19 cellular contexts compared by ENCODE assay signal in the genomic region with DNA sequence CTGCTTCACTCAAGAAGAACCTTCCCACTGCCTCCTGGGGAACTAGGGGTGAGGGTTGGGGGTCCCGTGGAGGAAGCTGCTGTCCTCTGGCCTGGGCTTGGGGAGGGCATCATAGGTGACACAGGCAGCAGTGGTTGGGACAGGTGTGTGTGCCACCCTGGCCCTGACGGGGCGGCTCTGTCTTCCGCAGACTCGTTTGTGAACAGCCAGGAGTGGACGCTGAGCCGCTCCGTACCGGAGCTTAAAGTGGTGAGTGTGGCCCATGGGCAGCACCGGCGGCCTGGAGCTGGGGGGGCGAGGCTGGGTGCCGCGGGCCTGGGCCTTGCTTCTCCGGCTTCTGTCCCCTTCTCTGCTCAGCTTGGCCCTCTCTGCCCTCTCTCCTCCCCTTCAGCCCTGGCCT. TPM values are rescaled to one million over a fixed set of nuclear protein-coding genes. Genes with fewer than 3 reads are reported as not detected.
DNase-seq lines count a peak whose midpoint lies in the region; ATAC-seq lines count a peak whose summit lies in the region.
"Had no signal": no experiment of that assay in that cellular context is flagged by ENCODE, and none has a peak within 500 bp of the region (broad histone marks: within the 10 kb centered on the region; RNA-seq: fewer than 3 reads in every experiment).

No MANE protein-coding gene starts in this region.

- peak overlapping the region; percentile 47 for H3K4me3 Mint-ChIP-seq in activated naive CD4-positive, alpha-beta T cell treated with anti-CD3 and anti-CD28 coated beads, Interleukin-2, amount 10 ng/mL, durations not matched to agents 7 days and 5 days
- no peak overlapping the region for H3K4me3 Mint-ChIP-seq in activated naive CD4-positive, alpha-beta T cell treated with anti-CD3 and anti-CD28 coated beads for 36 hours
- peak overlapping the region in 8 of 10 donors; percentile 26 to 77 (median 55) for H3K4me3 Mint-ChIP-seq in naive thymus-derived CD4-positive, alpha-beta T cell
- H3K4me3 Mint-ChIP-seq: stimulated activated memory B cell treated with anti-CD40 and anti-IgM and Interleukin-4, amounts not matched to agents 10 μg/mL and 1 μg/mL and 100 μg/mL, for 72 hours had no signal

- peaks cover 53% of the 10 kb centered on the region for H3K27me3 Mint-ChIP-seq in activated naive CD4-positive, alpha-beta T cell treated with anti-CD3 and anti-CD28 coated beads, Interleukin-2, amount 10 ng/mL, durations not matched to agents 7 days and 5 days
- H3K27me3 Mint-ChIP-seq in activated naive CD4-positive, alpha-beta T cell treated with anti-CD3 and anti-CD28 coated beads for 36 hours (ENCODE audit: low read depth), result peaks cover 11% of the 10 kb centered on the region
- H3K27me3 Mint-ChIP-seq in naive thymus-derived CD4-positive, alpha-beta T cell, result peaks cover 0 to 21% (median 0%) of the 10 kb centered on the region in 5 donors

- H3K36me3 Mint-ChIP-seq in activated naive CD4-positive, alpha-beta T cell treated with anti-CD3 and anti-CD28 coated beads, Interleukin-2, amount 10 ng/mL, durations not matched to agents 7 days and 5 days, result no peaks in the 10 kb centered on the region
- H3K36me3 Mint-ChIP-seq in activated naive CD4-positive, alpha-beta T cell treated with anti-CD3 and anti-CD28 coated beads for 36 hours (ENCODE audit: low read depth), result peaks cover 3% of the 10 kb centered on the region
- peaks cover 0 to 20% (median 8%) of the 10 kb centered on the region in 5 donors for H3K36me3 Mint-ChIP-seq in naive thymus-derived CD4-positive, alpha-beta T cell

- no peak for DNase-seq in activated naive CD4-positive, alpha-beta T cell treated with anti-CD3 and anti-CD28 coated beads, Interleukin-2, amount 10 ng/mL, durations not matched to agents 7 days and 5 days
- DNase-seq in activated naive CD4-positive, alpha-beta T cell treated with anti-CD3 and anti-CD28 coated beads for 36 hours, result no peak
- DNase-seq in effector memory CD4-positive, alpha-beta T cell, result no peak
- DNase-seq in naive thymus-derived CD4-positive, alpha-beta T cell, result no peak
- DNase-seq in NCI-H1436 treated with DMSO at 0.1 percent for 48 hours (lab: John Stamatoyannopoulos, UW) (no peak), UCSD-AML1 (lab: John Stamatoyannopoulos, UW; ENCODE audit: unreplicated experiment) (no peak)
- DNase-seq: activated CD4-positive, alpha-beta T cell treated with anti-CD3 and anti-CD28 coated beads for 1 hour; activated naive CD4-positive, alpha-beta T cell treated with Interleukin-2 at 50 U/mL for 16 hours; brain microvascular endothelial cell; dermis blood vessel endothelial cell; KG1; SHP77 had no signal

- H3K9me3 Mint-ChIP-seq in activated naive CD4-positive, alpha-beta T cell treated with anti-CD3 and anti-CD28 coated beads, Interleukin-2, amount 10 ng/mL, durations not matched to agents 7 days and 5 days, result no peaks in the 10 kb centered on the region
- no peaks in the 10 kb centered on the region for H3K9me3 Mint-ChIP-seq in activated naive CD4-positive, alpha-beta T cell treated with anti-CD3 and anti-CD28 coated beads for 36 hours
- H3K9me3 Mint-ChIP-seq in naive thymus-derived CD4-positive, alpha-beta T cell, result no peaks in the 10 kb centered on the region
- H3K9me3 Mint-ChIP-seq: stimulated activated memory B cell treated with anti-CD40 and anti-IgM and Interleukin-4, amounts not matched to agents 10 μg/mL and 1 μg/mL and 100 μg/mL, for 72 hours had no signal

- no peak for ATAC-seq in naive thymus-derived CD4-positive, alpha-beta T cell
- no peak for ATAC-seq in HG03196 (IDR thresholded peaks at IDR 0.05; ENCODE audit: unreplicated experiment)
- ATAC-seq: stimulated activated memory B cell treated with anti-CD40 and anti-IgM and Interleukin-4, amounts not matched to agents 10 μg/mL and 1 μg/mL and 100 μg/mL, for 72 hours had no signal

- peaks cover 21% of the 10 kb centered on the region for H3K4me1 Mint-ChIP-seq in activated naive CD4-positive, alpha-beta T cell treated with anti-CD3 and anti-CD28 coated beads, Interleukin-2, amount 10 ng/mL, durations not matched to agents 7 days and 5 days
- peaks cover 8% of the 10 kb centered on the region for H3K4me1 Mint-ChIP-seq in activated naive CD4-positive, alpha-beta T cell treated with anti-CD3 and anti-CD28 coated beads for 36 hours (ENCODE audit: low read depth)
- H3K4me1 Mint-ChIP-seq in naive thymus-derived CD4-positive, alpha-beta T cell, result peaks cover 0 to 17% (median 4%) of the 10 kb centered on the region in 7 donors
- H3K4me1 Mint-ChIP-seq: stimulated activated memory B cell treated with anti-CD40 and anti-IgM and Interleukin-4, amounts not matched to agents 10 μg/mL and 1 μg/mL and 100 μg/mL, for 72 hours had no signal

- POLR2A ChIA-PET in naive thymus-derived CD4-positive, alpha-beta T cell (lab: Charles Lee), result no interaction called here

- intact Hi-C loops in activated naive CD4-positive, alpha-beta T cell treated with anti-CD3 and anti-CD28 coated beads for 36 hours (cut with micrococcal nuclease), result no loop called here
- intact Hi-C loops in naive thymus-derived CD4-positive, alpha-beta T cell (cut with micrococcal nuclease), result loop anchor here in 1 of 2 donors (10.0 kb wide), 1 partner anchor 342 kb away; no protein-coding TSS in a partner anchor

- CTCF ChIA-PET in activated naive CD4-positive, alpha-beta T cell treated with anti-CD3 and anti-CD28 coated beads, Interleukin-2, amount 10 ng/mL, durations not matched to agents 7 days and 5 days (lab: Charles Lee), result no interaction called here
- CTCF ChIA-PET in activated naive CD4-positive, alpha-beta T cell treated with anti-CD3 and anti-CD28 coated beads for 36 hours (lab: Charles Lee), result interaction anchor here (1.1 to 1.6 kb wide), 4 partner anchors 45 to 219 kb away, joined by 3 to 7 read pairs (median 5); no protein-coding TSS in a partner anchor
- CTCF ChIA-PET in naive thymus-derived CD4-positive, alpha-beta T cell (lab: Charles Lee), result interaction anchor here (1.5 to 1.9 kb wide), 2 partner anchors 7 to 98 kb away, joined by 4 read pairs; no protein-coding TSS in a partner anchor

- no peak overlapping the region for H3K27ac Mint-ChIP-seq in activated naive CD4-positive, alpha-beta T cell treated with anti-CD3 and anti-CD28 coated beads, Interleukin-2, amount 10 ng/mL, durations not matched to agents 7 days and 5 days
- H3K27ac Mint-ChIP-seq in activated naive CD4-positive, alpha-beta T cell treated with anti-CD3 and anti-CD28 coated beads for 36 hours, result no peak overlapping the region
- H3K27ac Mint-ChIP-seq in naive thymus-derived CD4-positive, alpha-beta T cell, result peak overlapping the region in 5 of 9 donors; percentile 41 to 89 (median 70)
- H3K27ac Mint-ChIP-seq: stimulated activated memory B cell treated with anti-CD40 and anti-IgM and Interleukin-4, amounts not matched to agents 10 μg/mL and 1 μg/mL and 100 μg/mL, for 72 hours had no signal

- no peaks in the 10 kb centered on the region for H3K9me3 ChIP-seq in effector memory CD4-positive, alpha-beta T cell (ENCODE audit: control insufficient read depth, low read length)
- no peaks in the 10 kb centered on the region for H3K9me3 ChIP-seq in naive thymus-derived CD4-positive, alpha-beta T cell (ENCODE audit: control insufficient read depth in 2 of 3, low read length in 3 of 3)
- H3K9me3 ChIP-seq: heart left ventricle, pancreas, tibial nerve had no signal

- 91% methylated on average over 15 of the region's 15 CpGs for WGBS in urinary bladder

- no peaks in the 10 kb centered on the region for H3K27me3 ChIP-seq in effector memory CD4-positive, alpha-beta T cell (replicated peaks; ENCODE audit: control insufficient read depth, insufficient read depth, low read length, poor library complexity, severe bottlenecking)
- H3K27me3 ChIP-seq in naive thymus-derived CD4-positive, alpha-beta T cell (ENCODE audit: control insufficient read depth in 2 of 2, insufficient read depth in 2 of 2, low read length in 2 of 2), result peaks cover 0 to 4% of the 10 kb centered on the region in 2 donors
- H3K27me3 ChIP-seq: brain microvascular endothelial cell, pancreas, tibial nerve had no signal

- H3K4me1 ChIP-seq in effector memory CD4-positive, alpha-beta T cell (ENCODE audit: control insufficient read depth, insufficient read depth, low read length, poor library complexity, severe bottlenecking), result peaks cover 30% of the 10 kb centered on the region
- H3K4me1 ChIP-seq in naive thymus-derived CD4-positive, alpha-beta T cell (ENCODE audit: control insufficient read depth in 2 of 2, insufficient read depth in 2 of 2, low read length in 2 of 2), result no peaks in the 10 kb centered on the region
- H3K4me1 ChIP-seq in urinary bladder (ENCODE audit: insufficient read depth), result no peaks in the 10 kb centered on the region

- peak overlapping the region; percentile 58 for H3K27ac ChIP-seq in effector memory CD4-positive, alpha-beta T cell (ENCODE audit: insufficient read depth, low read length, poor library complexity, severe bottlenecking)
- H3K27ac ChIP-seq in naive thymus-derived CD4-positive, alpha-beta T cell (ENCODE audit: low read depth, low read length), result peak overlapping the region; percentile 59
- H3K27ac ChIP-seq in urinary bladder (ENCODE audit: low read depth), result peak overlapping the region; percentile 44
- H3K27ac ChIP-seq: brain microvascular endothelial cell, heart left ventricle, pancreas, tibial nerve had no signal

- H3K36me3 ChIP-seq in effector memory CD4-positive, alpha-beta T cell (ENCODE audit: control insufficient read depth, insufficient read depth, low read length), result peaks cover 22% of the 10 kb centered on the region
- peaks cover 0 to 31% (median 0%) of the 10 kb centered on the region in 3 experiments for H3K36me3 ChIP-seq in naive thymus-derived CD4-positive, alpha-beta T cell (ENCODE audit: control insufficient read depth in 2 of 3, insufficient read depth in 3 of 3, low read length in 3 of 3)
- peaks cover 2% of the 10 kb centered on the region for H3K36me3 ChIP-seq in urinary bladder (ENCODE audit: insufficient read depth)

- no peak overlapping the region for H3K4me3 ChIP-seq in effector memory CD4-positive, alpha-beta T cell (ENCODE audit: insufficient read depth, low read depth, low read length, poor library complexity, severe bottlenecking)
- no peak overlapping the region for H3K4me3 ChIP-seq in naive thymus-derived CD4-positive, alpha-beta T cell (ENCODE audit: low read length)
- no peak overlapping the region for H3K4me3 ChIP-seq in urinary bladder (ENCODE audit: low read depth, low read length)
- H3K4me3 ChIP-seq: tibial nerve had no signal

RNA-seq across cellular contexts. Expression of a gene that starts 30.3 kb away (rescaled TPM):
- 10 to 100 TPM; 16.7 to 17.7 TPM for total RNA-seq in activated naive CD4-positive, alpha-beta T cell treated with anti-CD3 and anti-CD28 coated beads for 36 hours
- total RNA-seq in naive thymus-derived CD4-positive, alpha-beta T cell, result 10 to 100 TPM; 27.4 to 70.6 (median 37.2) TPM
- polyA plus RNA-seq in naive thymus-derived CD4-positive, alpha-beta T cell, result 1 to 10 TPM; 6.0 to 6.5 TPM
- 25.5 TPM for total RNA-seq in urinary bladder
- 77.0 TPM for polyA plus RNA-seq in urinary bladder

RNA-seq across cellular contexts. Expression of a gene that starts 33.3 kb away (rescaled TPM):
- total RNA-seq in activated naive CD4-positive, alpha-beta T cell treated with anti-CD3 and anti-CD28 coated beads for 36 hours, result 10 to 100 TPM; 30.2 to 35.0 TPM
- total RNA-seq in naive thymus-derived CD4-positive, alpha-beta T cell, result 10 to 100 TPM; 39.5 to 61.2 (median 42.2) TPM
- 10 to 100 TPM; 36.0 to 53.6 TPM for polyA plus RNA-seq in naive thymus-derived CD4-positive, alpha-beta T cell
- total RNA-seq in urinary bladder, result 9.7 TPM
- polyA plus RNA-seq in urinary bladder, result 51.9 TPM

RNA-seq across cellular contexts. Expression of a gene that starts 36.0 kb away (rescaled TPM):
- total RNA-seq in activated naive CD4-positive, alpha-beta T cell treated with anti-CD3 and anti-CD28 coated beads for 36 hours, result 10 to 100 TPM; 43.6 to 45.7 TPM
- total RNA-seq in naive thymus-derived CD4-positive, alpha-beta T cell, result 100 to 1,000 TPM in 3 of 5 experiments, 10 to 100 TPM in 2; 94.1 to 136 (median 101) TPM
- polyA plus RNA-seq in naive thymus-derived CD4-positive, alpha-beta T cell, result 10 to 100 TPM; 49.6 to 69.4 TPM
- 42.4 TPM for total RNA-seq in urinary bladder
- 87.8 TPM for polyA plus RNA-seq in urinary bladder

RNA-seq across cellular contexts. Expression of a gene that starts 50.9 kb away (rescaled TPM):
- not detected for total RNA-seq in activated naive CD4-positive, alpha-beta T cell treated with anti-CD3 and anti-CD28 coated beads for 36 hours
- not detected for total RNA-seq in naive thymus-derived CD4-positive, alpha-beta T cell
- not detected for polyA plus RNA-seq in naive thymus-derived CD4-positive, alpha-beta T cell
- not detected for total RNA-seq in urinary bladder
- not detected for polyA plus RNA-seq in urinary bladder
- total RNA-seq: dermis blood vessel endothelial cell, mononuclear cell, pancreas, tibial nerve had no signal
- polyA plus RNA-seq: pancreas had no signal

RNA-seq across cellular contexts. Expression of a gene that starts 57.2 kb away (rescaled TPM):
- 10 to 100 TPM; 25.6 to 29.7 TPM for total RNA-seq in activated naive CD4-positive, alpha-beta T cell treated with anti-CD3 and anti-CD28 coated beads for 36 hours
- total RNA-seq in naive thymus-derived CD4-positive, alpha-beta T cell, result 100 to 1,000 TPM in 1 of 5 experiments, 10 to 100 TPM in 4; 38.7 to 125 (median 65.9) TPM
- polyA plus RNA-seq in naive thymus-derived CD4-positive, alpha-beta T cell, result 10 to 100 TPM in 1 of 2 donors, 1 to 10 TPM in 1; 7.9 to 12.1 TPM
- 30.6 TPM for total RNA-seq in urinary bladder
- polyA plus RNA-seq in urinary bladder, result 107 TPM

Comparison
In these comparisons a context has a peak if more than half of its experiments do, and no peak if none do; other contexts are left out.
1. H3K27ac Mint-ChIP-seq: peak in naive thymus-derived CD4-positive, alpha-beta T cell (5 of 9); none in activated naive CD4-positive, alpha-beta T cell treated with anti-CD3 and anti-CD28 coated beads, Interleukin-2, amount 10 ng/mL, durations not matched to agents 7 days and 5 days (single experiment) and activated naive CD4-positive, alpha-beta T cell treated with anti-CD3 and anti-CD28 coated beads for 36 hours (single experiment).
2. Peak in every context shown above with its lines, with median percentiles within 50 percentile points of each other: H3K27ac ChIP-seq.